ENCODE assay signal across 1 cellular context in genomic region chr5:173791878-173792277, GRCh38.
TF ChIP-seq lines count a peak whose summit lies in the region.

No MANE protein-coding gene starts in this region.

TF ChIP-seq in GM23338, 12 proteins besides CTCF, POLR2A, EP300 and RAD21:
- TF ChIP-seq ZNF462 (CRISPR knock-in tag; IDR thresholded peaks at IDR 0.05) (no peak), NANOG (IDR thresholded peaks at IDR 0.05; ENCODE audit: borderline replicate concordance) (no peak), EZH2 (IDR thresholded peaks at IDR 0.05; ENCODE audit: low read depth, unreplicated experiment) (no peak), STAT1 (IDR thresholded peaks at IDR 0.05; ENCODE audit: unreplicated experiment) (no peak), REST (IDR thresholded peaks at IDR 0.05; ENCODE audit: unreplicated experiment) (no peak), JUNB (IDR thresholded peaks at IDR 0.05; ENCODE audit: unreplicated experiment) (no peak), ETS1 (IDR thresholded peaks at IDR 0.05) (no peak), POLR2AphosphoS5 (IDR thresholded peaks at IDR 0.05; ENCODE audit: low read depth) (no peak), ZNF114 (CRISPR knock-in tag; IDR thresholded peaks at IDR 0.05) (no peak), ZNF331 (CRISPR knock-in tag; IDR thresholded peaks at IDR 0.05; ENCODE audit: low read depth) (no peak), EZH2phosphoT487 (IDR thresholded peaks at IDR 0.05; ENCODE audit: unreplicated experiment) (no peak), CREB1 (CRISPR knock-in tag; IDR thresholded peaks at IDR 0.05; ENCODE audit: low read depth) (no peak)
